14 cellular contexts compared by ENCODE assay signal in genomic region chr19:57867868-57868492, GRCh38.
"Had no signal": no experiment of that assay in that cellular context is flagged by ENCODE, and none has a peak within 500 bp of the region (broad histone marks: within the 10 kb centered on the region; RNA-seq: fewer than 3 reads in every experiment).

No MANE protein-coding gene starts in this region.

- H3K27me3 Mint-ChIP-seq: naive thymus-derived CD8-positive, alpha-beta T cell; stimulated activated naive CD8-positive, alpha-beta T cell treated with anti-CD3 and anti-CD28 coated beads, Interleukin-15, Interleukin-2, amounts not matched to agents 100 ng/mL and 50 ng/mL, for 24 hours; type B pancreatic cell had no signal

- H3K4me3 Mint-ChIP-seq: naive thymus-derived CD8-positive, alpha-beta T cell; stimulated activated naive CD8-positive, alpha-beta T cell treated with anti-CD3 and anti-CD28 coated beads, Interleukin-15, Interleukin-2, amounts not matched to agents 100 ng/mL and 50 ng/mL, for 24 hours had no signal

- H3K27ac ChIP-seq: ascending aorta, breast epithelium, prostate gland had no signal

- H3K9me3 Mint-ChIP-seq: type B pancreatic cell had no signal

- H3K4me3 ChIP-seq: ascending aorta, breast epithelium, prostate gland had no signal

- DNase-seq: activated CD4-positive, alpha-beta T cell treated with anti-CD3 and anti-CD28 coated beads for 1 hour; activated CD4-positive, alpha-beta T cell treated with anti-CD3 and anti-CD28 coated beads, Interleukin-2, amount 50 U/mL, for 4 hours; activated naive CD4-positive, alpha-beta T cell; activated T-cell treated with anti-CD3 and anti-CD28 coated beads for 4 hours; erythroblast; naive thymus-derived CD8-positive, alpha-beta T cell; right cardiac atrium; small intestine; T1000 had no signal

- H3K27ac Mint-ChIP-seq: stimulated activated naive CD8-positive, alpha-beta T cell treated with anti-CD3 and anti-CD28 coated beads, Interleukin-15, Interleukin-2, amounts not matched to agents 100 ng/mL and 50 ng/mL, for 24 hours; type B pancreatic cell had no signal

- H3K36me3 ChIP-seq: breast epithelium had no signal

- H3K27me3 ChIP-seq: ascending aorta, breast epithelium had no signal

- H3K4me1 ChIP-seq: ascending aorta, breast epithelium, prostate gland had no signal

- H3K9me3 ChIP-seq: prostate gland had no signal

- FAIRE-seq: small intestine had no signal
